22 cellular contexts compared by ENCODE assay signal in the genomic region with DNA sequence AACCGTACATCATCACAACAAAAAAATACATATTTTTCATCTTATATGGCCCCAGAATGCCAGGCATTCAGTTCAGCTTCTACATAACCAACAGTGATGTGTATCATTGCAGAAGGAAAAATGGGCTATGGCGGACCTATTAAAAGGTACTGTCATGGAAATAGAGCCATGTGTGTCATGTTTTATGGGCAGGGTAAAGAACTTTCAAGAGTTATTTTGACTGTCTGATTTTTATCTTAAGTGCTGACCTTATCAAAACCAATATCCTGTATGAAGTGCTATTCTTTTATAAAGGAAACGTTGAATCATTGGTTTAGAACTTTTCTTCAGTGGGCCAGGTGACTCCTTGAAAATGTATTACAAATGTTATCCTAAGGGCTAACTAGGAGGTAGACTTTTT. TPM values are rescaled to one million over a fixed set of nuclear protein-coding genes. Genes with fewer than 3 reads are reported as not detected.
DNase-seq lines count a peak whose midpoint lies in the region; ATAC-seq, FAIRE-seq and TF ChIP-seq lines count a peak whose summit lies in the region.
"Had no signal": no experiment of that assay in that cellular context is flagged by ENCODE, and none has a peak within 500 bp of the region (broad histone marks: within the 10 kb centered on the region; RNA-seq: fewer than 3 reads in every experiment).

No MANE protein-coding gene starts in this region.

- no peak for TF ChIP-seq RAD21 in A549 (conservative IDR thresholded peaks at IDR 0.05 in 1 of 2, IDR thresholded peaks at IDR 0.05 in 1 of 2)

- DNase-seq in activated CD4-positive, alpha-beta memory T cell treated with anti-CD3 and anti-CD28 coated beads, Interleukin-2, amount 10 ng/mL, durations not matched to agents 7 days and 5 days: no peak
- no peak for DNase-seq in activated CD4-positive, alpha-beta memory T cell treated with anti-CD3 and anti-CD28 coated beads for 36 hours
- no peak for DNase-seq in A549 (ENCODE audit: low read depth in 1 of 2, low spot score in 1 of 2)
- DNase-seq in naive thymus-derived CD4-positive, alpha-beta T cell: no peak
- DNase-seq: GM23248, Karpas-422, MG63, NCI-H1092, NCI-H1436 treated with DMSO at 0.1 percent for 48 hours, NCI-H2029, NCI-H345, NCI-H524 treated with DMSO at 0.1 percent for 48 hours, PC-9 had no signal

- intact Hi-C loops in activated CD4-positive, alpha-beta memory T cell treated with anti-CD3 and anti-CD28 coated beads for 36 hours (cut with micrococcal nuclease): no loop called here
- intact Hi-C loops in naive thymus-derived CD4-positive, alpha-beta T cell (cut with micrococcal nuclease): no loop called here

- ATAC-seq in A549 (no peak), HG03025 (IDR thresholded peaks at IDR 0.05; ENCODE audit: low FRiP score, unreplicated experiment) (no peak)
- no peak for ATAC-seq in activated T-helper 17 cell treated with anti-CD3 and anti-CD28 coated beads, Interleukin-2, amount 50 U/mL, for 72 hours (replicated peaks)
- no peak for ATAC-seq in naive thymus-derived CD4-positive, alpha-beta T cell

- no peaks in the 10 kb centered on the region for H3K9me3 Mint-ChIP-seq in activated CD4-positive, alpha-beta memory T cell treated with anti-CD3 and anti-CD28 coated beads, Interleukin-2, amount 10 ng/mL, durations not matched to agents 7 days and 5 days
- H3K9me3 Mint-ChIP-seq in activated CD4-positive, alpha-beta memory T cell treated with anti-CD3 and anti-CD28 coated beads for 36 hours: no peaks in the 10 kb centered on the region
- H3K9me3 Mint-ChIP-seq in activated T-helper 17 cell treated with anti-CD3 and anti-CD28 coated beads, Interleukin-2, amount 50 U/mL, for 72 hours: no peaks in the 10 kb centered on the region
- peaks cover 0 to 3% (median 0%) of the 10 kb centered on the region in 11 donors for H3K9me3 Mint-ChIP-seq in naive thymus-derived CD4-positive, alpha-beta T cell
- H3K9me3 Mint-ChIP-seq: IgD-negative memory B cell had no signal

- peaks cover 81% of the 10 kb centered on the region for H3K36me3 Mint-ChIP-seq in activated CD4-positive, alpha-beta memory T cell treated with anti-CD3 and anti-CD28 coated beads, Interleukin-2, amount 10 ng/mL, durations not matched to agents 7 days and 5 days (ENCODE audit: low read depth)
- peaks cover 59% of the 10 kb centered on the region for H3K36me3 Mint-ChIP-seq in activated CD4-positive, alpha-beta memory T cell treated with anti-CD3 and anti-CD28 coated beads for 36 hours
- peaks cover 98% of the 10 kb centered on the region for H3K36me3 Mint-ChIP-seq in activated T-helper 17 cell treated with anti-CD3 and anti-CD28 coated beads, Interleukin-2, amount 50 U/mL, for 72 hours (ENCODE audit: low read depth)
- peaks cover 22 to 85% (median 51%) of the 10 kb centered on the region in 5 donors for H3K36me3 Mint-ChIP-seq in naive thymus-derived CD4-positive, alpha-beta T cell

- FAIRE-seq in A549 (lab: Jason Lieb, UNC): peak; percentile 84
- FAIRE-seq: D721Med, GM18507, HTR-8/SVneo had no signal

- CTCF ChIA-PET in activated CD4-positive, alpha-beta memory T cell treated with anti-CD3 and anti-CD28 coated beads, Interleukin-2, amount 10 ng/mL, durations not matched to agents 7 days and 5 days (lab: Charles Lee): interaction anchor here (0.6 kb wide), 1 partner anchor 189 kb away, joined by 3 read pairs; no protein-coding TSS in a partner anchor
- CTCF ChIA-PET in activated CD4-positive, alpha-beta memory T cell treated with anti-CD3 and anti-CD28 coated beads for 36 hours (lab: Charles Lee): interaction anchor here (0.5 to 1.1 kb wide), 2 partner anchors 15 to 20 kb away, joined by 3 read pairs; no protein-coding TSS in a partner anchor
- CTCF ChIA-PET in A549 (lab: Yijun Ruan, JAX): interaction anchor here (0.6 to 6.1 kb wide), 8 partner anchors 9 to 1672 kb away, joined by 4 to 74 read pairs (median 4); no protein-coding TSS in a partner anchor
- CTCF ChIA-PET in naive thymus-derived CD4-positive, alpha-beta T cell (lab: Charles Lee): no interaction called here

- H3K4me1 ChIP-seq in A549: peaks cover 16% of the 10 kb centered on the region
- H3K4me1 ChIP-seq in neutrophil (ENCODE audit: control insufficient read depth in 1 of 2, insufficient read depth in 1 of 2, low read depth in 1 of 2, low read length in 1 of 2): peaks cover 29 to 34% of the 10 kb centered on the region in 2 experiments
- peaks cover 7 to 8% of the 10 kb centered on the region in 2 donors for H3K4me1 ChIP-seq in naive thymus-derived CD4-positive, alpha-beta T cell (ENCODE audit: control insufficient read depth in 2 of 2, insufficient read depth in 2 of 2, low read length in 2 of 2)
- H3K4me1 ChIP-seq: HAP-1 had no signal

- H3K27ac ChIP-seq in A549 (no peak overlapping the region), neutrophil (peak overlapping the region; percentile 55)
- H3K27ac ChIP-seq in naive thymus-derived CD4-positive, alpha-beta T cell (ENCODE audit: low read depth, low read length): no peak overlapping the region
- H3K27ac ChIP-seq: BLaER1 treated with 17β-estradiol and CSF1 and Interleukin-3, amounts not matched to agents 10 nM and 100 nM; GM23248; PC-9 had no signal

- no peak for TF ChIP-seq CTCF in A549 (IDR thresholded peaks at IDR 0.05)
- TF ChIP-seq CTCF in neutrophil (IDR thresholded peaks at IDR 0.05): no peak

- no peak for TF ChIP-seq POLR2A in A549 (IDR thresholded peaks at IDR 0.05; ENCODE audit: low read length)

- peak overlapping the region; percentile 35 for H3K27ac Mint-ChIP-seq in activated CD4-positive, alpha-beta memory T cell treated with anti-CD3 and anti-CD28 coated beads, Interleukin-2, amount 10 ng/mL, durations not matched to agents 7 days and 5 days
- no peak overlapping the region for H3K27ac Mint-ChIP-seq in activated CD4-positive, alpha-beta memory T cell treated with anti-CD3 and anti-CD28 coated beads for 36 hours
- H3K27ac Mint-ChIP-seq in activated T-helper 17 cell treated with anti-CD3 and anti-CD28 coated beads, Interleukin-2, amount 50 U/mL, for 72 hours: peak overlapping the region; percentile 52
- H3K27ac Mint-ChIP-seq in naive thymus-derived CD4-positive, alpha-beta T cell: peak overlapping the region in 1 of 9 donors; percentile 19

- POLR2A ChIA-PET in activated CD4-positive, alpha-beta memory T cell treated with anti-CD3 and anti-CD28 coated beads, Interleukin-2, amount 10 ng/mL, durations not matched to agents 7 days and 5 days (lab: Charles Lee): interaction anchor here (1.5 kb wide), 1 partner anchor 9 kb away, joined by 7 read pairs; the partner anchor contains the start of gene ZNF507
- POLR2A ChIA-PET in activated CD4-positive, alpha-beta memory T cell treated with anti-CD3 and anti-CD28 coated beads for 36 hours (lab: Charles Lee): no interaction called here
- POLR2A ChIA-PET in A549 (lab: Yijun Ruan, JAX): interaction anchor here (1.1 kb wide), 1 partner anchor 9 kb away, joined by 5 read pairs; the partner anchor contains the start of gene ZNF507
- POLR2A ChIA-PET in naive thymus-derived CD4-positive, alpha-beta T cell (lab: Charles Lee): interaction anchor here (0.6 to 1.3 kb wide), 3 partner anchors 10 to 721 kb away, joined by 3 read pairs; partner anchors contain the start of gene ZNF507

- H3K4me3 ChIP-seq in A549 (no peak overlapping the region), neutrophil (ENCODE audit: low read depth in 1 of 2, low read length in 1 of 2) (peak overlapping the region in 1 of 2 experiments; percentile 22)
- no peak overlapping the region for H3K4me3 ChIP-seq in naive thymus-derived CD4-positive, alpha-beta T cell (ENCODE audit: low read length)
- H3K4me3 ChIP-seq: BLaER1 treated with 17β-estradiol and CSF1 and Interleukin-3, amounts not matched to agents 10 nM and 100 nM; GM23248; HAP-1; MG63; PC-9 had no signal

- no peak overlapping the region for H3K4me2 ChIP-seq in A549
- H3K4me2 ChIP-seq: BLaER1 treated with 17β-estradiol and CSF1 and Interleukin-3, amounts not matched to agents 10 nM and 100 nM; PC-9 had no signal

- H3K27me3 Mint-ChIP-seq in activated CD4-positive, alpha-beta memory T cell treated with anti-CD3 and anti-CD28 coated beads, Interleukin-2, amount 10 ng/mL, durations not matched to agents 7 days and 5 days: no peaks in the 10 kb centered on the region
- H3K27me3 Mint-ChIP-seq in activated CD4-positive, alpha-beta memory T cell treated with anti-CD3 and anti-CD28 coated beads for 36 hours: no peaks in the 10 kb centered on the region
- no peaks in the 10 kb centered on the region for H3K27me3 Mint-ChIP-seq in activated T-helper 17 cell treated with anti-CD3 and anti-CD28 coated beads, Interleukin-2, amount 50 U/mL, for 72 hours
- no peaks in the 10 kb centered on the region for H3K27me3 Mint-ChIP-seq in naive thymus-derived CD4-positive, alpha-beta T cell
- H3K27me3 Mint-ChIP-seq: IgD-negative memory B cell had no signal

- no peaks in the 10 kb centered on the region for H3K27me3 ChIP-seq in neutrophil
- H3K27me3 ChIP-seq in naive thymus-derived CD4-positive, alpha-beta T cell (ENCODE audit: control insufficient read depth in 2 of 2, insufficient read depth in 2 of 2, low read length in 2 of 2): no peaks in the 10 kb centered on the region
- H3K27me3 ChIP-seq: MG63 had no signal

- peaks cover 42% of the 10 kb centered on the region for H3K4me1 Mint-ChIP-seq in activated CD4-positive, alpha-beta memory T cell treated with anti-CD3 and anti-CD28 coated beads, Interleukin-2, amount 10 ng/mL, durations not matched to agents 7 days and 5 days
- peaks cover 59% of the 10 kb centered on the region for H3K4me1 Mint-ChIP-seq in activated CD4-positive, alpha-beta memory T cell treated with anti-CD3 and anti-CD28 coated beads for 36 hours (ENCODE audit: low read depth)
- H3K4me1 Mint-ChIP-seq in activated T-helper 17 cell treated with anti-CD3 and anti-CD28 coated beads, Interleukin-2, amount 50 U/mL, for 72 hours: peaks cover 24% of the 10 kb centered on the region
- peaks cover 14 to 90% (median 67%) of the 10 kb centered on the region in 7 donors for H3K4me1 Mint-ChIP-seq in naive thymus-derived CD4-positive, alpha-beta T cell

- peaks cover 37% of the 10 kb centered on the region for H3K36me3 ChIP-seq in neutrophil
- H3K36me3 ChIP-seq in naive thymus-derived CD4-positive, alpha-beta T cell (ENCODE audit: control insufficient read depth in 2 of 3, insufficient read depth in 3 of 3, low read length in 3 of 3): peaks cover 30 to 78% (median 40%) of the 10 kb centered on the region in 3 experiments

- no peaks in the 10 kb centered on the region for H3K9me3 ChIP-seq in A549
- no peaks in the 10 kb centered on the region for H3K9me3 ChIP-seq in neutrophil
- no peaks in the 10 kb centered on the region for H3K9me3 ChIP-seq in naive thymus-derived CD4-positive, alpha-beta T cell (ENCODE audit: control insufficient read depth in 2 of 3, low read length in 3 of 3)
- H3K9me3 ChIP-seq: HAP-1, MG63 had no signal

- no peak overlapping the region for H3K4me3 Mint-ChIP-seq in activated CD4-positive, alpha-beta memory T cell treated with anti-CD3 and anti-CD28 coated beads, Interleukin-2, amount 10 ng/mL, durations not matched to agents 7 days and 5 days
- no peak overlapping the region for H3K4me3 Mint-ChIP-seq in activated CD4-positive, alpha-beta memory T cell treated with anti-CD3 and anti-CD28 coated beads for 36 hours
- no peak overlapping the region for H3K4me3 Mint-ChIP-seq in activated T-helper 17 cell treated with anti-CD3 and anti-CD28 coated beads, Interleukin-2, amount 50 U/mL, for 72 hours
- H3K4me3 Mint-ChIP-seq in naive thymus-derived CD4-positive, alpha-beta T cell: peak overlapping the region in 4 of 10 donors; percentile 21 to 32 (median 26)

- TF ChIP-seq EP300 in A549 (IDR thresholded peaks at IDR 0.05): no peak

- 93% methylated on average over 3 of the region's 3 CpGs for WGBS in A549 (ENCODE audit: missing lambda C conversion rate)

RNA-seq across cellular contexts. Expression of gene ZNF507, which starts 9.9 kb away (rescaled TPM):
- 10 to 100 TPM; 23.4 to 23.7 TPM for total RNA-seq in activated CD4-positive, alpha-beta memory T cell treated with anti-CD3 and anti-CD28 coated beads, Interleukin-2, amount 10 ng/mL, durations not matched to agents 7 days and 5 days
- total RNA-seq in activated CD4-positive, alpha-beta memory T cell treated with anti-CD3 and anti-CD28 coated beads for 36 hours: 10 to 100 TPM; 20.8 to 21.0 TPM
- polyA plus RNA-seq in A549 (2011; rRNA removed) (49.8 and 50.1 TPM in 2 replicates), A549 (2017; fragmentation: RNase III; extraction: RNeasy Plus Mini Kit Qiagen cat#74134 plus additional on column Dnase treatment) (14.0 to 14.9 TPM (median 14.6 TPM) in 3 replicates)
- polyA plus RNA-seq in A549 (2012; cell fraction: cytosol; rRNA removed): 11.6 and 12.2 TPM in 2 replicates
- 8.4 and 11.3 TPM in 2 replicates for polyA plus RNA-seq in A549 (2012; cell fraction: nucleus; rRNA removed)
- 40.2 and 42.9 TPM in 2 replicates for polyA minus RNA-seq in A549 (2011; rRNA and poly(A)+ RNA removed)
- 10 to 100 TPM; 22.1 to 27.5 TPM for total RNA-seq in activated T-helper 17 cell treated with anti-CD3 and anti-CD28 coated beads, Interleukin-2, amount 50 U/mL, for 72 hours
- 10 to 100 TPM; 21.6 to 46.3 (median 36.4) TPM for total RNA-seq in naive thymus-derived CD4-positive, alpha-beta T cell
- 10 to 100 TPM; 11.2 to 11.4 TPM for polyA plus RNA-seq in naive thymus-derived CD4-positive, alpha-beta T cell

RNA-seq across cellular contexts. Expression of gene DPY19L3, which starts 50.3 kb away (rescaled TPM):
- total RNA-seq in activated CD4-positive, alpha-beta memory T cell treated with anti-CD3 and anti-CD28 coated beads, Interleukin-2, amount 10 ng/mL, durations not matched to agents 7 days and 5 days: 1 to 10 TPM; 8.3 to 9.5 TPM
- 10 to 100 TPM; 12.4 to 14.9 TPM for total RNA-seq in activated CD4-positive, alpha-beta memory T cell treated with anti-CD3 and anti-CD28 coated beads for 36 hours
- polyA plus RNA-seq in A549 (2011; rRNA removed): 28.9 and 29.6 TPM in 2 replicates
- polyA plus RNA-seq in A549 (2012; cell fraction: cytosol; rRNA removed): 22.4 and 26.1 TPM in 2 replicates
- polyA plus RNA-seq in A549 (2012; cell fraction: nucleus; rRNA removed): 63.6 and 79.2 TPM in 2 replicates
- polyA plus RNA-seq in A549 (2017; fragmentation: RNase III; extraction: RNeasy Plus Mini Kit Qiagen cat#74134 plus additional on column Dnase treatment): 14.9 to 16.6 TPM (median 15.7 TPM) in 3 replicates
- polyA minus RNA-seq in A549 (2011; rRNA and poly(A)+ RNA removed): 39.7 and 51.2 TPM in 2 replicates
- total RNA-seq in activated T-helper 17 cell treated with anti-CD3 and anti-CD28 coated beads, Interleukin-2, amount 50 U/mL, for 72 hours: 10 to 100 TPM; 14.8 to 15.0 TPM
- total RNA-seq in naive thymus-derived CD4-positive, alpha-beta T cell: 10 to 100 TPM in 4 of 5 experiments, 1 to 10 TPM in 1; 8.4 to 19.3 (median 15.8) TPM
- polyA plus RNA-seq in naive thymus-derived CD4-positive, alpha-beta T cell: 1 to 10 TPM; 3.2 to 5.2 TPM
